In genomic region chr21:6499128-6499823, GRCh38 we compare ENCODE assay signal across 8 cellular contexts.
A peak's percentile ranks its signal among the peaks of the same experiment; 100 is the strongest.
DNase-seq lines count a peak whose midpoint lies in the region; ATAC-seq and TF ChIP-seq lines count a peak whose summit lies in the region.
"Not testable (repeated sequence)": the region's sequence is repeated elsewhere in the genome, so short reads cannot be mapped to it uniquely, and the experiment has no call there.

No MANE protein-coding gene starts in this region.

- H3K27ac Mint-ChIP-seq in CD8-positive, alpha-beta memory T cell; stimulated activated effector memory CD8-positive, alpha-beta T cell treated with anti-CD3 and anti-CD28 coated beads, Interleukin-12 subunit alpha, Interleukin-12 subunit beta, amount 100 ng/mL, for 72 hours: not testable (repeated sequence)

- peak overlapping the region; percentile 65 for H3K27ac ChIP-seq in CD8-positive, alpha-beta memory T cell (ENCODE audit: low read depth, low read length)
- peak overlapping the region in 1 of 2 donors; percentile 77 for H3K27ac ChIP-seq in coronary artery

- H3K36me3 Mint-ChIP-seq in CD8-positive, alpha-beta memory T cell; stimulated activated effector memory CD8-positive, alpha-beta T cell treated with anti-CD3 and anti-CD28 coated beads, Interleukin-12 subunit alpha, Interleukin-12 subunit beta, amount 100 ng/mL, for 72 hours: not testable (repeated sequence)

- not testable (repeated sequence) for H3K27me3 Mint-ChIP-seq in CD8-positive, alpha-beta memory T cell

- not testable (repeated sequence) for H3K9me3 Mint-ChIP-seq in CD8-positive, alpha-beta memory T cell; stimulated activated effector memory CD8-positive, alpha-beta T cell treated with anti-CD3 and anti-CD28 coated beads, Interleukin-12 subunit alpha, Interleukin-12 subunit beta, amount 100 ng/mL, for 72 hours

- H3K36me3 ChIP-seq in CD8-positive, alpha-beta memory T cell (ENCODE audit: insufficient read depth, low read length); mucosa of descending colon (ENCODE audit: low read depth): not testable (repeated sequence)

- not testable (repeated sequence) for H3K4me3 Mint-ChIP-seq in CD8-positive, alpha-beta memory T cell; stimulated activated effector memory CD8-positive, alpha-beta T cell treated with anti-CD3 and anti-CD28 coated beads, Interleukin-12 subunit alpha, Interleukin-12 subunit beta, amount 100 ng/mL, for 72 hours

- not testable (repeated sequence) for H3K4me1 ChIP-seq in CD8-positive, alpha-beta memory T cell (ENCODE audit: insufficient read depth, low read length); mucosa of descending colon (ENCODE audit: low read depth)

- peak; percentile 54 to 89 (median 69) for DNase-seq in CD8-positive, alpha-beta memory T cell
- DNase-seq in activated CD8-positive, alpha-beta memory T cell treated with anti-CD3 and anti-CD28 coated beads for 48 hours (ENCODE audit: low read depth in 2 of 3, low spot score in 2 of 3) = peak in 2 of 3 experiments; percentile 17 to 64
- DNase-seq in coronary artery (ENCODE audit: low spot score) = not testable (repeated sequence)
- peak in 1 of 3 donors; percentile 88 for DNase-seq in mucosa of descending colon
- peak; percentile 17 to 59 for DNase-seq in stimulated activated effector memory CD8-positive, alpha-beta T cell treated with anti-CD3 and anti-CD28 coated beads, Interleukin-12 subunit alpha, Interleukin-12 subunit beta, amount 100 ng/mL, for 72 hours (ENCODE audit: low spot score in 2 of 2)

- H3K4me3 ChIP-seq in CD8-positive, alpha-beta memory T cell (ENCODE audit: low read length); mucosa of descending colon: not testable (repeated sequence)
- peak overlapping the region; percentile 69 for H3K4me3 ChIP-seq in coronary artery

- H3K9me3 ChIP-seq in CD8-positive, alpha-beta memory T cell (ENCODE audit: low read length); mucosa of descending colon: not testable (repeated sequence)

- POLR2A ChIA-PET in CD8-positive, alpha-beta memory T cell (lab: Charles Lee) = not testable (repeated sequence)

- TF ChIP-seq CTCF in coronary artery (IDR thresholded peaks at IDR 0.05); mucosa of descending colon (IDR thresholded peaks at IDR 0.05): not testable (repeated sequence)

- intact Hi-C loops in mucosa of descending colon (cut with DNase I, micrococcal nuclease) = not testable (repeated sequence)

- H3K27me3 ChIP-seq in CD8-positive, alpha-beta memory T cell (ENCODE audit: insufficient read depth, low read length, poor library complexity, severe bottlenecking) = not testable (repeated sequence)

- ATAC-seq in GM19463 (IDR thresholded peaks at IDR 0.05; ENCODE audit: unreplicated experiment) (peak; percentile 78), HG02840 (IDR thresholded peaks at IDR 0.05; ENCODE audit: low FRiP score, unreplicated experiment) (peak; percentile 68), HG03521 (IDR thresholded peaks at IDR 0.05; ENCODE audit: unreplicated experiment) (peak; percentile 68), mucosa of descending colon (peak; percentile 99)
- peak; percentile 95 for ATAC-seq in stimulated activated effector memory CD8-positive, alpha-beta T cell treated with anti-CD3 and anti-CD28 coated beads, Interleukin-12 subunit alpha, Interleukin-12 subunit beta, amount 100 ng/mL, for 72 hours

- not testable (repeated sequence) for H3K4me1 Mint-ChIP-seq in CD8-positive, alpha-beta memory T cell; stimulated activated effector memory CD8-positive, alpha-beta T cell treated with anti-CD3 and anti-CD28 coated beads, Interleukin-12 subunit alpha, Interleukin-12 subunit beta, amount 100 ng/mL, for 72 hours

- CTCF ChIA-PET in CD8-positive, alpha-beta memory T cell (lab: Charles Lee) = not testable (repeated sequence)
